ENCODE assay signal across 1 cellular context in genomic region chr6:153110612-153111011, GRCh38. TPM values are rescaled to one million over a fixed set of nuclear protein-coding genes. Genes with fewer than 3 reads are reported as not detected.
"Had no signal": no experiment of that assay in that cellular context is flagged by ENCODE, and none has a peak within 500 bp of the region (broad histone marks: within the 10 kb centered on the region; RNA-seq: fewer than 3 reads in every experiment).

No MANE protein-coding gene starts in this region.

RNA-seq across cellular contexts. Expression of gene RGS17, which starts 20.5 kb away (rescaled TPM):
- total RNA-seq: left lobe of liver had no signal
